In the genomic region with DNA sequence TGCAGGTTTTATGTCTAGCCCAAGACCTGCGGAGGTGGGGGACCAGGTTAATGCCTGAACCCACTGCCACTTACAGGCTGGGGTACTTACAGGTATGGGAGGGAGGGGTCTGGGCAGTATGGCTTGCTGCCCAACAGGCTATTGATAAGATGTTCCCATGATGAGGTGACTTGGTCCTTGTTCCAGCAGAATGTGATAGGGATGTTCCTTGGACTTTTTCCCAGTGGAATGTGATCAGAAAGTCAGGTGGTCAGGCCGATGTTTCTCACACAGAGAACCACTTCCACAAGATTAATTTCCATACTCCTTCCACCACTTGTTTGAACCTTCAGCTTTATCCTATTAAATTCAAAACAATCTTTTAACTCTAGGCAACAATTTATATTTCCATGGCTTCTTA, we compare ENCODE assay signal across 35 cellular contexts. TPM values are rescaled to one million over a fixed set of nuclear protein-coding genes. Genes with fewer than 3 reads are reported as not detected.
"Had no signal": no experiment of that assay in that cellular context is flagged by ENCODE, and none has a peak within 500 bp of the region (broad histone marks: within the 10 kb centered on the region; RNA-seq: fewer than 3 reads in every experiment).

No MANE protein-coding gene starts in this region.

- H3K27me3 ChIP-seq: adrenal gland, body of pancreas, brain microvascular endothelial cell, breast epithelium had no signal

- H3K4me3 ChIP-seq: adrenal gland, body of pancreas, breast epithelium had no signal

- H3K27ac ChIP-seq: adrenal gland, body of pancreas, brain microvascular endothelial cell, breast epithelium, VCaP had no signal

- ATAC-seq: activated CD8-positive, alpha-beta T cell treated with anti-CD3 and anti-CD28 coated beads for 36 hours; activated naive CD4-positive, alpha-beta T cell treated with anti-CD3 and anti-CD28 coated beads, Interleukin-2, amount 50 U/mL, for 72 hours; activated T-cell treated with anti-CD3 and anti-CD28 coated beads, Interleukin-2, amount 50 U/mL, for 4 hours; activated T-cell treated with anti-CD3 and anti-CD28 coated beads, Interleukin-2, amount 50 U/mL, for 72 hours; activated T-helper 17 cell treated with anti-CD3 and anti-CD28 coated beads, Interleukin-2, amount 50 U/mL, for 72 hours; body of pancreas had no signal

- H3K4me1 ChIP-seq: adrenal gland, body of pancreas, breast epithelium had no signal

- H3K9me3 ChIP-seq: adrenal gland, body of pancreas had no signal

- H3K36me3 ChIP-seq: adrenal gland, brain microvascular endothelial cell, breast epithelium had no signal

- DNase-seq: activated B cell treated with CpG ODN at 0.5 μM for 24 hours; activated CD4-positive, alpha-beta memory T cell treated with anti-CD3 and anti-CD28 coated beads for 36 hours; activated CD4-positive, alpha-beta T cell treated with anti-CD3 and anti-CD28 coated beads for 4 hours; activated CD4-positive, alpha-beta T cell treated with anti-CD3 and anti-CD28 coated beads, Interleukin-2, amount 10 ng/mL, durations not matched to agents 24 days and 14 days; activated CD4-positive, alpha-beta T cell treated with anti-CD3 and anti-CD28 coated beads, Interleukin-2, amount 50 U/mL, for 1 hour; activated CD4-positive, alpha-beta T cell treated with anti-CD3 and anti-CD28 coated beads, Interleukin-2, amount 50 U/mL, for 4 hours; activated CD4-positive, CD25-positive, alpha-beta regulatory T cell treated with anti-CD3 and anti-CD28 coated beads, Interleukin-2, amount 50 U/mL, for 72 hours; activated CD8-positive, alpha-beta memory T cell treated with anti-CD3 and anti-CD28 coated beads, Interleukin-2, amount 50 U/mL, for 4 hours; activated CD8-positive, alpha-beta T cell treated with anti-CD3 and anti-CD28 coated beads for 36 hours; activated effector memory CD4-positive, alpha-beta T cell treated with anti-CD3 and anti-CD28 coated beads, Interleukin-2, amount 50 U/mL, for 16 hours; activated gamma-delta T cell treated with Interleukin-2 at 50 U/mL for 16 hours; activated naive CD4-positive, alpha-beta T cell; activated naive CD4-positive, alpha-beta T cell treated with anti-CD3 and anti-CD28 coated beads for 36 hours; activated naive CD4-positive, alpha-beta T cell treated with anti-CD3 and anti-CD28 coated beads, Interleukin-2, amount 50 U/mL, for 16 hours; activated naive CD8-positive, alpha-beta T cell treated with anti-CD3 and anti-CD28 coated beads for 36 hours; activated T-cell treated with anti-CD3 and anti-CD28 coated beads for 4 hours; activated T-cell treated with anti-CD3 and anti-CD28 coated beads, Interleukin-2, amount 50 U/mL, for 1 hour; activated T-cell treated with anti-CD3 and anti-CD28 coated beads, Interleukin-2, amount 50 U/mL, for 4 hours; activated T-cell treated with anti-CD3 and anti-CD28 coated beads, Interleukin-2, amount 50 U/mL, for 72 hours; adrenal gland; amniotic stem cell; aorta; body of pancreas; brain microvascular endothelial cell; caudate nucleus; cerebellar nuclear complex; T-helper 1 cell; T-helper 2 cell; T-helper 9 cell had no signal

RNA-seq across cellular contexts. Expression of gene GPX3, which starts 27.0 kb away (rescaled TPM):
- total RNA-seq: activated CD4-positive, alpha-beta memory T cell treated with anti-CD3 and anti-CD28 coated beads for 36 hours; activated CD4-positive, alpha-beta T cell treated with anti-CD3 and anti-CD28 coated beads, Interleukin-2, amount 10 ng/mL, durations not matched to agents 24 days and 14 days; activated CD8-positive, alpha-beta memory T cell treated with anti-CD3 and anti-CD28 coated beads for 36 hours; activated CD8-positive, alpha-beta T cell treated with anti-CD3 and anti-CD28 coated beads for 36 hours; activated naive CD4-positive, alpha-beta T cell treated with anti-CD3 and anti-CD28 coated beads for 36 hours; activated naive CD8-positive, alpha-beta T cell treated with anti-CD3 and anti-CD28 coated beads for 36 hours; activated T-cell treated with anti-CD3 and anti-CD28 coated beads, Interleukin-2, amount 50 U/mL, for 72 hours; activated T-helper 1 cell treated with anti-CD3 and anti-CD28 coated beads, Interleukin-12 subunit alpha, Interleukin-12 subunit beta, Interleukin-2, Interleukin-4 antibody, amounts not matched to agents 30 ng/mL and 10 ng/mL and 1 ng/mL, durations not matched to agents 14 hours and 24 hours and 36 hours; activated T-helper 17 cell treated with anti-CD3 and anti-CD28 coated beads, Interleukin-2, amount 50 U/mL, for 72 hours had no signal
